ENCODE assay signal across 1 cellular context in genomic region chr6:154478021-154478651, GRCh38.
TF ChIP-seq lines count a peak whose summit lies in the region.

No MANE protein-coding gene starts in this region.

TF ChIP-seq in K562, 482 proteins besides CTCF, POLR2A, EP300 and RAD21 (continued from another document):
- TF ChIP-seq CHAMP1 (IDR thresholded peaks at IDR 0.05): no peak
